In the genomic region with DNA sequence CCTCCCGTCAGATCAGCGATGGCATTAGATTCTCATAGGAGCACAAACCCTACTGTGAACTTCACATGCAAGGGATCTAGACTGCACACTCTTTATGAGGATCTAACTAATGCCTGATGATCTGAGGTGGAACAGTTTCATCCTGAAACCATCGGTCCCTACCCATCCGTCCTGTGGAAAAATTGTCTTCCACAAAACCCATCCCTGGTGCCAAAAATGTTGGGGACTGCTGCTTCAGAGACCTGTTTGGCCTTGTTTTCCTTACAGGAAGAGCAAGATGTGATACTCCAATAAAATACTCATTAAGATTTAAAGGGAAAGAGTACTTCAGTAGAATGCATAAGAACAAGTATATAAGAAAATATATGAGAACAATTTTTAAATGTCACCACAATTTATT, we compare ENCODE assay signal across 33 cellular contexts.
"Had no signal": no experiment of that assay in that cellular context is flagged by ENCODE, and none has a peak within 500 bp of the region (broad histone marks: within the 10 kb centered on the region; RNA-seq: fewer than 3 reads in every experiment).

No MANE protein-coding gene starts in this region.

- H3K9me3 Mint-ChIP-seq: activated B cell treated with CpG ODN at 0.5 μM for 24 hours; activated CD4-positive, alpha-beta memory T cell treated with anti-CD3 and anti-CD28 coated beads, Interleukin-2, amount 10 ng/mL, durations not matched to agents 7 days and 5 days; activated CD4-positive, alpha-beta T cell treated with anti-CD3 and anti-CD28 coated beads, Interleukin-2, amount 10 ng/mL, durations not matched to agents 7 days and 5 days; activated naive CD4-positive, alpha-beta T cell treated with anti-CD3 and anti-CD28 coated beads, Interleukin-2, amount 10 ng/mL, durations not matched to agents 7 days and 5 days; activated naive CD4-positive, alpha-beta T cell treated with anti-CD3 and anti-CD28 coated beads, Interleukin-2, amount 50 U/mL, for 24 hours; activated naive CD8-positive, alpha-beta T cell treated with anti-CD3 and anti-CD28 coated beads, Interleukin-2, amount 10 ng/mL, durations not matched to agents 7 days and 5 days; activated naive CD8-positive, alpha-beta T cell treated with anti-CD3 and anti-CD28 coated beads, Interleukin-2, amount 50 U/mL, for 24 hours; activated T-cell treated with anti-CD3 and anti-CD28 coated beads, Interleukin-2, amount 50 U/mL, for 24 hours; activated T-helper 2 cell treated with anti-CD3 and anti-CD28 coated beads, Interferon-gamma antibody, Interleukin-2, Interleukin-4, amounts not matched to agents 10 μg/mL and 5 μg/mL and 100 μg/mL, durations not matched to agents 14 hours and 24 hours and 36 hours; T-cell; T-helper 1 cell treated with Interleukin-12 subunit alpha and Interleukin-12 subunit beta and Interleukin-4 antibody, amounts not matched to agents 30 μg/mL and 1 μg/mL, for 36 hours; T-helper 2 cell treated with Interferon-gamma antibody and Interleukin-4, amounts not matched to agents 5 μg/mL and 100 μg/mL, for 36 hours had no signal

- H3K9me3 ChIP-seq: ascending aorta had no signal

- H3K4me1 ChIP-seq: ascending aorta had no signal

- H3K27me3 ChIP-seq: ascending aorta had no signal

- H3K27me3 Mint-ChIP-seq: activated CD8-positive, alpha-beta memory T cell treated with anti-CD3 and anti-CD28 coated beads, Interleukin-2, amount 10 ng/mL, durations not matched to agents 7 days and 5 days; activated naive CD4-positive, alpha-beta T cell treated with anti-CD3 and anti-CD28 coated beads, Interleukin-2, amount 10 ng/mL, durations not matched to agents 7 days and 5 days; activated naive CD4-positive, alpha-beta T cell treated with anti-CD3 and anti-CD28 coated beads, Interleukin-2, amount 50 U/mL, for 24 hours; activated naive CD8-positive, alpha-beta T cell; activated naive CD8-positive, alpha-beta T cell treated with anti-CD3 and anti-CD28 coated beads, Interleukin-2, amount 50 U/mL, for 24 hours; activated T-cell treated with anti-CD3 and anti-CD28 coated beads, Interleukin-2, amount 50 U/mL, for 24 hours; brain; T-cell had no signal

- H3K36me3 Mint-ChIP-seq: activated CD8-positive, alpha-beta memory T cell treated with anti-CD3 and anti-CD28 coated beads, Interleukin-2, amount 10 ng/mL, durations not matched to agents 7 days and 5 days; activated naive CD4-positive, alpha-beta T cell treated with anti-CD3 and anti-CD28 coated beads, Interleukin-2, amount 10 ng/mL, durations not matched to agents 7 days and 5 days; activated naive CD4-positive, alpha-beta T cell treated with anti-CD3 and anti-CD28 coated beads, Interleukin-2, amount 50 U/mL, for 24 hours; activated naive CD8-positive, alpha-beta T cell; activated naive CD8-positive, alpha-beta T cell treated with anti-CD3 and anti-CD28 coated beads, Interleukin-2, amount 10 ng/mL, durations not matched to agents 7 days and 5 days; T-cell had no signal

- H3K4me1 Mint-ChIP-seq: activated B cell treated with CpG ODN at 0.5 μM for 24 hours; activated CD4-positive, alpha-beta memory T cell treated with anti-CD3 and anti-CD28 coated beads, Interleukin-2, amount 10 ng/mL, durations not matched to agents 7 days and 5 days; activated CD4-positive, alpha-beta T cell treated with anti-CD3 and anti-CD28 coated beads, Interleukin-2, amount 10 ng/mL, durations not matched to agents 7 days and 5 days; activated CD8-positive, alpha-beta memory T cell treated with anti-CD3 and anti-CD28 coated beads, Interleukin-2, amount 10 ng/mL, durations not matched to agents 7 days and 5 days; activated naive CD4-positive, alpha-beta T cell treated with anti-CD3 and anti-CD28 coated beads, Interleukin-2, amount 10 ng/mL, durations not matched to agents 7 days and 5 days; activated naive CD4-positive, alpha-beta T cell treated with anti-CD3 and anti-CD28 coated beads, Interleukin-2, amount 50 U/mL, for 24 hours; activated naive CD8-positive, alpha-beta T cell treated with anti-CD3 and anti-CD28 coated beads, Interleukin-2, amount 10 ng/mL, durations not matched to agents 7 days and 5 days; activated naive CD8-positive, alpha-beta T cell treated with anti-CD3 and anti-CD28 coated beads, Interleukin-2, amount 50 U/mL, for 24 hours; T-cell had no signal

- H3K36me3 ChIP-seq: ascending aorta had no signal

- H3K4me3 ChIP-seq: ascending aorta had no signal

- ATAC-seq: activated CD8-positive, alpha-beta memory T cell treated with anti-CD3 and anti-CD28 coated beads, Interleukin-2, amount 10 ng/mL, durations not matched to agents 7 days and 5 days; activated CD8-positive, alpha-beta T cell treated with anti-CD3 and anti-CD28 coated beads, Interleukin-2, amount 10 ng/mL, durations not matched to agents 7 days and 5 days; activated naive CD8-positive, alpha-beta T cell treated with anti-CD3 and anti-CD28 coated beads, Interleukin-2, amount 50 U/mL, for 24 hours; T-cell had no signal

- DNase-seq: activated B cell treated with CpG ODN at 0.5 μM for 24 hours; activated CD4-positive, alpha-beta memory T cell treated with anti-CD3 and anti-CD28 coated beads, Interleukin-2, amount 10 ng/mL, durations not matched to agents 7 days and 5 days; activated CD4-positive, alpha-beta T cell treated with anti-CD3 and anti-CD28 coated beads for 48 hours; activated CD4-positive, alpha-beta T cell treated with anti-CD3 and anti-CD28 coated beads, Interleukin-2, amount 10 ng/mL, durations not matched to agents 7 days and 5 days; activated CD4-positive, alpha-beta T cell treated with anti-CD3 and anti-CD28 coated beads, Interleukin-2, amount 50 U/mL, for 48 hours; activated CD4-positive, CD25-positive, alpha-beta regulatory T cell treated with anti-CD3 and anti-CD28 coated beads, Interleukin-2, amount 50 U/mL, for 72 hours; activated CD8-positive, alpha-beta memory T cell treated with anti-CD3 and anti-CD28 coated beads for 24 hours; activated CD8-positive, alpha-beta memory T cell treated with anti-CD3 and anti-CD28 coated beads, Interleukin-2, amount 10 ng/mL, durations not matched to agents 7 days and 5 days; activated CD8-positive, alpha-beta memory T cell treated with anti-CD3 and anti-CD28 coated beads, Interleukin-2, amount 50 U/mL, for 48 hours; activated CD8-positive, alpha-beta T cell treated with anti-CD3 and anti-CD28 coated beads, Interleukin-2, amount 10 ng/mL, durations not matched to agents 7 days and 5 days; activated effector memory CD4-positive, alpha-beta T cell treated with Interleukin-2 at 50 U/mL for 16 hours; activated gamma-delta T cell; activated naive CD4-positive, alpha-beta T cell treated with anti-CD3 and anti-CD28 coated beads, Interleukin-2, amount 10 ng/mL, durations not matched to agents 7 days and 5 days; activated naive CD4-positive, alpha-beta T cell treated with Interleukin-2 at 50 U/mL for 16 hours; activated naive CD8-positive, alpha-beta T cell treated with anti-CD3 and anti-CD28 coated beads, Interleukin-2, amount 10 ng/mL, durations not matched to agents 7 days and 5 days; activated naive CD8-positive, alpha-beta T cell treated with anti-CD3 and anti-CD28 coated beads, Interleukin-2, amount 50 U/mL, for 24 hours; activated T-cell treated with anti-CD3 and anti-CD28 coated beads, Interleukin-2, amount 50 U/mL, for 24 hours; activated T-cell treated with anti-CD3 and anti-CD28 coated beads, Interleukin-2, amount 50 U/mL, for 48 hours; amygdala; anterior cingulate cortex; central memory CD4-positive, alpha-beta T cell; cerebellar nuclear complex; T-cell; T-helper 2 cell; T-helper 9 cell had no signal

- H3K4me3 Mint-ChIP-seq: activated B cell treated with CpG ODN at 0.5 μM for 24 hours; activated CD4-positive, alpha-beta memory T cell treated with anti-CD3 and anti-CD28 coated beads, Interleukin-2, amount 10 ng/mL, durations not matched to agents 7 days and 5 days; activated CD4-positive, alpha-beta T cell treated with anti-CD3 and anti-CD28 coated beads, Interleukin-2, amount 10 ng/mL, durations not matched to agents 7 days and 5 days; activated CD8-positive, alpha-beta memory T cell treated with anti-CD3 and anti-CD28 coated beads, Interleukin-2, amount 10 ng/mL, durations not matched to agents 7 days and 5 days; activated CD8-positive, alpha-beta T cell treated with anti-CD3 and anti-CD28 coated beads, Interleukin-2, amount 10 ng/mL, durations not matched to agents 7 days and 5 days; activated naive CD4-positive, alpha-beta T cell treated with anti-CD3 and anti-CD28 coated beads, Interleukin-2, amount 10 ng/mL, durations not matched to agents 7 days and 5 days; activated naive CD4-positive, alpha-beta T cell treated with anti-CD3 and anti-CD28 coated beads, Interleukin-2, amount 50 U/mL, for 24 hours; activated naive CD8-positive, alpha-beta T cell; activated naive CD8-positive, alpha-beta T cell treated with anti-CD3 and anti-CD28 coated beads, Interleukin-2, amount 10 ng/mL, durations not matched to agents 7 days and 5 days; activated naive CD8-positive, alpha-beta T cell treated with anti-CD3 and anti-CD28 coated beads, Interleukin-2, amount 50 U/mL, for 24 hours; activated T-cell treated with anti-CD3 and anti-CD28 coated beads, Interleukin-2, amount 50 U/mL, for 24 hours; brain; T-cell; T-helper 1 cell treated with Interleukin-12 subunit alpha and Interleukin-12 subunit beta and Interleukin-4 antibody, amounts not matched to agents 30 μg/mL and 1 μg/mL, for 36 hours; T-helper 2 cell treated with Interferon-gamma antibody and Interleukin-4, amounts not matched to agents 5 μg/mL and 100 μg/mL, for 36 hours had no signal

- H3K27ac Mint-ChIP-seq: activated B cell treated with CpG ODN at 0.5 μM for 24 hours; activated CD4-positive, alpha-beta memory T cell treated with anti-CD3 and anti-CD28 coated beads, Interleukin-2, amount 10 ng/mL, durations not matched to agents 7 days and 5 days; activated CD4-positive, alpha-beta T cell treated with anti-CD3 and anti-CD28 coated beads, Interleukin-2, amount 10 ng/mL, durations not matched to agents 7 days and 5 days; activated CD8-positive, alpha-beta memory T cell treated with anti-CD3 and anti-CD28 coated beads, Interleukin-2, amount 10 ng/mL, durations not matched to agents 7 days and 5 days; activated CD8-positive, alpha-beta T cell treated with anti-CD3 and anti-CD28 coated beads, Interleukin-2, amount 10 ng/mL, durations not matched to agents 7 days and 5 days; activated naive CD4-positive, alpha-beta T cell treated with anti-CD3 and anti-CD28 coated beads, Interleukin-2, amount 10 ng/mL, durations not matched to agents 7 days and 5 days; activated naive CD4-positive, alpha-beta T cell treated with anti-CD3 and anti-CD28 coated beads, Interleukin-2, amount 50 U/mL, for 24 hours; activated naive CD8-positive, alpha-beta T cell; activated naive CD8-positive, alpha-beta T cell treated with anti-CD3 and anti-CD28 coated beads, Interleukin-2, amount 10 ng/mL, durations not matched to agents 7 days and 5 days; activated naive CD8-positive, alpha-beta T cell treated with anti-CD3 and anti-CD28 coated beads, Interleukin-2, amount 50 U/mL, for 24 hours; activated T-cell treated with anti-CD3 and anti-CD28 coated beads, Interleukin-2, amount 50 U/mL, for 24 hours; activated T-helper 2 cell treated with anti-CD3 and anti-CD28 coated beads, Interferon-gamma antibody, Interleukin-2, Interleukin-4, amounts not matched to agents 10 μg/mL and 5 μg/mL and 100 μg/mL, durations not matched to agents 14 hours and 24 hours and 36 hours; brain; T-cell; T-helper 1 cell treated with Interleukin-12 subunit alpha and Interleukin-12 subunit beta and Interleukin-4 antibody, amounts not matched to agents 30 μg/mL and 1 μg/mL, for 36 hours; T-helper 2 cell treated with Interferon-gamma antibody and Interleukin-4, amounts not matched to agents 5 μg/mL and 100 μg/mL, for 36 hours had no signal

- H3K27ac ChIP-seq: ascending aorta, VCaP had no signal
